29 cellular contexts compared by ENCODE assay signal in the genomic region with DNA sequence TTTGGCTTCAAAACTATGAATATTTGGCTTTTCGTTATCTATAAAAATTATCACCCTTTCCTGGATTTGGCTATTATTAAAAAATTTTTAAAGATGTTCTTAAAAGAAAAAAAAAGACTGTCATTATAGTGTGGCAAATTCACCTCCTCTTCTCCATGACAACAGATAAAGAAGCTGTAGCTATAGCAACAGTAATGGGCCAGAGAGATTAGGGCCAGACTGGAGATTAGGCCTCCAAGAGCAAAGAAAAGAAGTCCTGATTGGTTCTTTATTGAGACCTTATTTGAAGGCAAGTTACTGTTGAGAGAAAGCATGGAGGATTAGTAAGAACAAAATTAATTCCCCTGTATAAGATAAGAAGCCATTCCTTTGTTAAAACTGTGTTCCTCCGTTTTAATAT.
"Had no signal": no experiment of that assay in that cellular context is flagged by ENCODE, and none has a peak within 500 bp of the region (broad histone marks: within the 10 kb centered on the region; RNA-seq: fewer than 3 reads in every experiment).

No MANE protein-coding gene starts in this region.

- H3K36me3 ChIP-seq: adrenal gland, cardiac muscle cell, colonic mucosa, gastrocnemius medialis, neutrophil, right lobe of liver, thoracic aorta, vagina had no signal

- H3K27me3 Mint-ChIP-seq: activated CD4-positive, alpha-beta T cell treated with anti-CD3 and anti-CD28 coated beads for 36 hours; activated naive CD8-positive, alpha-beta T cell treated with anti-CD3 and anti-CD28 coated beads for 36 hours; stimulated activated naive CD8-positive, alpha-beta T cell treated with anti-CD3 and anti-CD28 coated beads, Interleukin-15, Interleukin-2, amounts not matched to agents 100 ng/mL and 50 ng/mL, for 24 hours had no signal

- H3K27ac ChIP-seq: adrenal gland, body of pancreas, cardiac muscle cell, colonic mucosa, gastrocnemius medialis, neutrophil, right lobe of liver, skin epidermis, thoracic aorta, vagina had no signal

- ATAC-seq: activated CD4-positive, alpha-beta T cell treated with anti-CD3 and anti-CD28 coated beads for 36 hours; activated T-cell treated with anti-CD3 and anti-CD28 coated beads, Interleukin-2, amount 50 U/mL, for 72 hours; body of pancreas; gastrocnemius medialis; natural killer cell; right lobe of liver; stimulated activated effector memory CD8-positive, alpha-beta T cell treated with anti-CD3 and anti-CD28 coated beads, Interleukin-12 subunit alpha, Interleukin-12 subunit beta, amount 100 ng/mL, for 72 hours had no signal

- H3K36me3 Mint-ChIP-seq: activated naive CD8-positive, alpha-beta T cell treated with anti-CD3 and anti-CD28 coated beads for 36 hours; natural killer cell; stimulated activated effector memory CD8-positive, alpha-beta T cell treated with anti-CD3 and anti-CD28 coated beads, Interleukin-12 subunit alpha, Interleukin-12 subunit beta, amount 100 ng/mL, for 72 hours; type B pancreatic cell had no signal

- H3K4me1 Mint-ChIP-seq: activated CD4-positive, alpha-beta T cell treated with anti-CD3 and anti-CD28 coated beads for 36 hours; activated naive CD8-positive, alpha-beta T cell treated with anti-CD3 and anti-CD28 coated beads for 36 hours; natural killer cell; stimulated activated effector memory CD8-positive, alpha-beta T cell treated with anti-CD3 and anti-CD28 coated beads, Interleukin-12 subunit alpha, Interleukin-12 subunit beta, amount 100 ng/mL, for 72 hours had no signal

- H3K27ac Mint-ChIP-seq: activated CD4-positive, alpha-beta T cell treated with anti-CD3 and anti-CD28 coated beads for 36 hours; activated naive CD8-positive, alpha-beta T cell treated with anti-CD3 and anti-CD28 coated beads for 36 hours; activated T-cell treated with anti-CD3 and anti-CD28 coated beads, Interleukin-2, amount 50 U/mL, for 72 hours; natural killer cell; stimulated activated effector memory CD8-positive, alpha-beta T cell treated with anti-CD3 and anti-CD28 coated beads, Interleukin-12 subunit alpha, Interleukin-12 subunit beta, amount 100 ng/mL, for 72 hours; stimulated activated naive CD8-positive, alpha-beta T cell treated with anti-CD3 and anti-CD28 coated beads, Interleukin-15, Interleukin-2, amounts not matched to agents 100 ng/mL and 50 ng/mL, for 24 hours; T-helper 2 cell treated with Interferon-gamma antibody and Interleukin-4, amounts not matched to agents 5 μg/mL and 100 μg/mL, for 36 hours; type B pancreatic cell had no signal

- DNase-seq: activated CD4-positive, alpha-beta T cell treated with anti-CD3 and anti-CD28 coated beads for 36 hours; activated CD4-positive, alpha-beta T cell treated with anti-CD3 and anti-CD28 coated beads, Interleukin-2, amount 50 U/mL, for 4 hours; activated CD4-positive, CD25-positive, alpha-beta regulatory T cell; activated naive CD4-positive, alpha-beta T cell treated with Interleukin-2 at 50 U/mL for 16 hours; activated naive CD8-positive, alpha-beta T cell treated with anti-CD3 and anti-CD28 coated beads for 36 hours; activated T-cell treated with anti-CD3 and anti-CD28 coated beads for 4 hours; activated T-cell treated with anti-CD3 and anti-CD28 coated beads, Interleukin-2, amount 50 U/mL, for 72 hours; adrenal gland; aorta; body of pancreas; cerebellar nuclear complex; colonic mucosa; effector memory CD4-positive, alpha-beta T cell; gastrocnemius medialis; glutamatergic neuron; natural killer cell; right lobe of liver; stimulated activated CD4-positive, alpha-beta T cell treated with anti-CD3 and anti-CD28 coated beads, Interleukin-12 subunit alpha, Interleukin-12 subunit beta, amount 100 ng/mL, for 4 hours; stimulated activated CD4-positive, alpha-beta T cell treated with anti-CD3 and anti-CD28 coated beads, Interleukin-4, amount 100 ng/mL, for 24 hours; T-helper 1 cell had no signal

- H3K4me3 Mint-ChIP-seq: activated CD4-positive, alpha-beta T cell treated with anti-CD3 and anti-CD28 coated beads for 36 hours; activated naive CD8-positive, alpha-beta T cell treated with anti-CD3 and anti-CD28 coated beads for 36 hours; activated T-cell treated with anti-CD3 and anti-CD28 coated beads, Interleukin-2, amount 50 U/mL, for 72 hours; natural killer cell; stimulated activated effector memory CD8-positive, alpha-beta T cell treated with anti-CD3 and anti-CD28 coated beads, Interleukin-12 subunit alpha, Interleukin-12 subunit beta, amount 100 ng/mL, for 72 hours; stimulated activated naive CD8-positive, alpha-beta T cell treated with anti-CD3 and anti-CD28 coated beads, Interleukin-15, Interleukin-2, amounts not matched to agents 100 ng/mL and 50 ng/mL, for 24 hours; T-helper 2 cell treated with Interferon-gamma antibody and Interleukin-4, amounts not matched to agents 5 μg/mL and 100 μg/mL, for 36 hours; type B pancreatic cell had no signal

- H3K27me3 ChIP-seq: adrenal gland, body of pancreas, cardiac muscle cell, colonic mucosa, gastrocnemius medialis, neutrophil, right lobe of liver, vagina had no signal

- H3K4me3 ChIP-seq: adrenal gland, body of pancreas, cardiac muscle cell, colonic mucosa, gastrocnemius medialis, right lobe of liver, skin epidermis, thoracic aorta, vagina had no signal

- H3K4me1 ChIP-seq: adrenal gland, body of pancreas, colonic mucosa, gastrocnemius medialis, right lobe of liver, vagina had no signal

- H3K9me3 Mint-ChIP-seq: activated naive CD8-positive, alpha-beta T cell treated with anti-CD3 and anti-CD28 coated beads for 36 hours; type B pancreatic cell had no signal

- H3K9me3 ChIP-seq: adrenal gland, body of pancreas, colonic mucosa, gastrocnemius medialis, neutrophil, right lobe of liver, thoracic aorta, vagina had no signal
